ENCODE assay signal across 1 cellular context in genomic region chr9:131012396-131012917, GRCh38.
TF ChIP-seq lines count a peak whose summit lies in the region.

No MANE protein-coding gene starts in this region.

TF ChIP-seq in HepG2, 621 proteins besides CTCF, POLR2A, EP300 and RAD21 (continued from another document):
- peak; percentile 31; the same call in 1 of the 2 replicates for TF ChIP-seq ZNF687 (CRISPR knock-in tag; IDR thresholded peaks at IDR 0.05)
- no peak for TF ChIP-seq ZNF276 (CRISPR knock-in tag; IDR thresholded peaks at IDR 0.05; ENCODE audit: low read depth)
